18 cellular contexts compared by ENCODE assay signal in genomic region chr17:67657596-67657995, GRCh38.
DNase-seq lines count a peak whose midpoint lies in the region; ATAC-seq and TF ChIP-seq lines count a peak whose summit lies in the region.
"Had no signal": no experiment of that assay in that cellular context is flagged by ENCODE, and none has a peak within 500 bp of the region (broad histone marks: within the 10 kb centered on the region; RNA-seq: fewer than 3 reads in every experiment).

No MANE protein-coding gene starts in this region.

- intact Hi-C loops in activated naive CD4-positive, alpha-beta T cell treated with anti-CD3 and anti-CD28 coated beads for 36 hours (cut with micrococcal nuclease), result no loop called here

- no peak for ATAC-seq in central memory CD8-positive, alpha-beta T cell (replicated peaks; ENCODE audit: extremely low read depth, poor library complexity, severe bottlenecking)
- no peak for ATAC-seq in natural killer cell treated with Interleukin-12 subunit alpha and Interleukin-12 subunit beta and Interleukin-15 and Interleukin-18, amount 100 ng/mL, for 72 hours
- no peak for ATAC-seq in HG03460 (IDR thresholded peaks at IDR 0.05; ENCODE audit: unreplicated experiment)

- H3K36me3 Mint-ChIP-seq in activated naive CD4-positive, alpha-beta T cell treated with anti-CD3 and anti-CD28 coated beads, Interleukin-2, amount 50 U/mL, for 24 hours, result peaks cover 30% of the 10 kb centered on the region
- H3K36me3 Mint-ChIP-seq in activated naive CD4-positive, alpha-beta T cell treated with anti-CD3 and anti-CD28 coated beads for 36 hours (ENCODE audit: low read depth), result peaks cover 43% of the 10 kb centered on the region
- peaks cover 16% of the 10 kb centered on the region for H3K36me3 Mint-ChIP-seq in central memory CD8-positive, alpha-beta T cell (ENCODE audit: insufficient read depth)
- H3K36me3 Mint-ChIP-seq in natural killer cell treated with Interleukin-12 subunit alpha and Interleukin-12 subunit beta and Interleukin-15 and Interleukin-18, amount 100 ng/mL, for 72 hours, result peaks cover 24% of the 10 kb centered on the region

- H4K20me1 ChIP-seq in KMS-11 (ENCODE audit: insufficient read depth), result no peaks in the 10 kb centered on the region

- H3K9me3 Mint-ChIP-seq in activated naive CD4-positive, alpha-beta T cell treated with anti-CD3 and anti-CD28 coated beads, Interleukin-2, amount 50 U/mL, for 24 hours, result no peaks in the 10 kb centered on the region
- peaks cover 21% of the 10 kb centered on the region for H3K9me3 Mint-ChIP-seq in activated naive CD4-positive, alpha-beta T cell treated with anti-CD3 and anti-CD28 coated beads for 36 hours
- no peaks in the 10 kb centered on the region for H3K9me3 Mint-ChIP-seq in central memory CD8-positive, alpha-beta T cell
- H3K9me3 Mint-ChIP-seq in natural killer cell treated with Interleukin-12 subunit alpha and Interleukin-12 subunit beta and Interleukin-15 and Interleukin-18, amount 100 ng/mL, for 72 hours, result peaks cover 3% of the 10 kb centered on the region

- H3K4me1 ChIP-seq in KMS-11 (ENCODE audit: low read depth, poor library complexity, severe bottlenecking), result peaks cover 81% of the 10 kb centered on the region

- no peaks in the 10 kb centered on the region for H3K36me3 ChIP-seq in KMS-11 (ENCODE audit: insufficient read depth)
- H3K36me3 ChIP-seq: BE2C had no signal

- peak overlapping the region; percentile 35 for H3K27ac Mint-ChIP-seq in activated naive CD4-positive, alpha-beta T cell treated with anti-CD3 and anti-CD28 coated beads, Interleukin-2, amount 50 U/mL, for 24 hours
- H3K27ac Mint-ChIP-seq in activated naive CD4-positive, alpha-beta T cell treated with anti-CD3 and anti-CD28 coated beads for 36 hours, result no peak overlapping the region
- peak overlapping the region; percentile 75 for H3K27ac Mint-ChIP-seq in central memory CD8-positive, alpha-beta T cell (ENCODE audit: low read depth)
- peak overlapping the region; percentile 96 to 97 for H3K27ac Mint-ChIP-seq in natural killer cell treated with Interleukin-12 subunit alpha and Interleukin-12 subunit beta and Interleukin-15 and Interleukin-18, amount 100 ng/mL, for 72 hours
- H3K27ac Mint-ChIP-seq: HFFc6, IgD-negative memory B cell had no signal

- no peaks in the 10 kb centered on the region for H3K79me2 ChIP-seq in KMS-11 (ENCODE audit: insufficient read depth, low read depth)

- peaks cover 33% of the 10 kb centered on the region for H3K4me1 Mint-ChIP-seq in activated naive CD4-positive, alpha-beta T cell treated with anti-CD3 and anti-CD28 coated beads, Interleukin-2, amount 50 U/mL, for 24 hours
- H3K4me1 Mint-ChIP-seq in activated naive CD4-positive, alpha-beta T cell treated with anti-CD3 and anti-CD28 coated beads for 36 hours (ENCODE audit: low read depth), result no peaks in the 10 kb centered on the region
- peaks cover 55% of the 10 kb centered on the region for H3K4me1 Mint-ChIP-seq in central memory CD8-positive, alpha-beta T cell
- peaks cover 63 to 64% of the 10 kb centered on the region in 2 donors for H3K4me1 Mint-ChIP-seq in natural killer cell treated with Interleukin-12 subunit alpha and Interleukin-12 subunit beta and Interleukin-15 and Interleukin-18, amount 100 ng/mL, for 72 hours (ENCODE audit: low read depth in 2 of 2)

- TF ChIP-seq CTCF in KMS-11 (conservative IDR thresholded peaks at IDR 0.05; ENCODE audit: low read depth, low read length), result no peak

- no peak for DNase-seq in activated naive CD4-positive, alpha-beta T cell treated with anti-CD3 and anti-CD28 coated beads for 36 hours
- no peak for DNase-seq in central memory CD8-positive, alpha-beta T cell (ENCODE audit: low spot score in 2 of 2)
- DNase-seq in natural killer cell treated with Interleukin-12 subunit alpha and Interleukin-12 subunit beta and Interleukin-15 and Interleukin-18, amount 100 ng/mL, for 72 hours (ENCODE audit: low spot score), result no peak
- DNase-seq in HEK293T (ENCODE audit: extremely low spot score) (no peak), NCI-H69 (lab: John Stamatoyannopoulos, UW) (no peak)
- DNase-seq: ACHN; BE2C; C1 segment of cervical spinal cord; CD4-positive, CD25-positive, alpha-beta regulatory T cell; CD8-positive, alpha-beta memory T cell; COR-L47; GM23248; HCEC 1CT; HFFc6 had no signal

- no peak overlapping the region for H3K4me3 Mint-ChIP-seq in activated naive CD4-positive, alpha-beta T cell treated with anti-CD3 and anti-CD28 coated beads, Interleukin-2, amount 50 U/mL, for 24 hours
- no peak overlapping the region for H3K4me3 Mint-ChIP-seq in activated naive CD4-positive, alpha-beta T cell treated with anti-CD3 and anti-CD28 coated beads for 36 hours
- H3K4me3 Mint-ChIP-seq in central memory CD8-positive, alpha-beta T cell, result no peak overlapping the region
- peak overlapping the region; percentile 86 for H3K4me3 Mint-ChIP-seq in natural killer cell treated with Interleukin-12 subunit alpha and Interleukin-12 subunit beta and Interleukin-15 and Interleukin-18, amount 100 ng/mL, for 72 hours
- H3K4me3 Mint-ChIP-seq: CD4-positive, CD25-positive, alpha-beta regulatory T cell; CD8-positive, alpha-beta memory T cell; HFFc6; IgD-negative memory B cell had no signal

- no peak overlapping the region for H2AFZ ChIP-seq in KMS-11 (ENCODE audit: low read depth)
- H2AFZ ChIP-seq: GM23248 had no signal

- no peaks in the 10 kb centered on the region for H3K27me3 Mint-ChIP-seq in activated naive CD4-positive, alpha-beta T cell treated with anti-CD3 and anti-CD28 coated beads, Interleukin-2, amount 50 U/mL, for 24 hours
- no peaks in the 10 kb centered on the region for H3K27me3 Mint-ChIP-seq in activated naive CD4-positive, alpha-beta T cell treated with anti-CD3 and anti-CD28 coated beads for 36 hours (ENCODE audit: low read depth)
- no peaks in the 10 kb centered on the region for H3K27me3 Mint-ChIP-seq in central memory CD8-positive, alpha-beta T cell
- H3K27me3 Mint-ChIP-seq in natural killer cell treated with Interleukin-12 subunit alpha and Interleukin-12 subunit beta and Interleukin-15 and Interleukin-18, amount 100 ng/mL, for 72 hours, result no peaks in the 10 kb centered on the region
- H3K27me3 Mint-ChIP-seq: CD4-positive, CD25-positive, alpha-beta regulatory T cell; IgD-negative memory B cell had no signal

- no peak overlapping the region for H3K4me3 ChIP-seq in KMS-11 (IDR thresholded peaks at IDR 0.05; ENCODE audit: insufficient read depth, low read depth, low read length)
- H3K4me3 ChIP-seq: GM23248 had no signal

- no peak overlapping the region for H3K9ac ChIP-seq in KMS-11
- H3K9ac ChIP-seq: GM23248 had no signal

- H3K27ac ChIP-seq in KMS-11, result peak overlapping the region; percentile 79
- H3K27ac ChIP-seq: GM23248 had no signal

- peak overlapping the region; percentile 46; the same call in 1 of the 2 replicates for H3K4me2 ChIP-seq in KMS-11

- no peaks in the 10 kb centered on the region for H3K27me3 ChIP-seq in KMS-11 (ENCODE audit: insufficient read depth, low read depth)
- H3K27me3 ChIP-seq: BE2C had no signal

- CTCF ChIA-PET in activated naive CD4-positive, alpha-beta T cell treated with anti-CD3 and anti-CD28 coated beads for 36 hours (lab: Charles Lee), result no interaction called here
- CTCF ChIA-PET in HEK293T (lab: Yijun Ruan, JAX), result interaction anchor here (1.2 kb wide), 1 partner anchor 147 kb away, joined by 3 read pairs; no protein-coding TSS in a partner anchor

- POLR2A ChIA-PET in HEK293T (lab: Yijun Ruan, JAX), result interaction anchor here (0.7 kb wide), 1 partner anchor 29 kb away, joined by 3 read pairs; no protein-coding TSS in a partner anchor

TF ChIP-seq in HEK293T, 16 proteins besides CTCF, POLR2A, EP300 and RAD21:
- no peak for TF ChIP-seq SP1 (IDR thresholded peaks at IDR 0.05)
- TF ChIP-seq ZNF384 (IDR thresholded peaks at IDR 0.05), result no peak
- no peak for TF ChIP-seq PKNOX1 (IDR thresholded peaks at IDR 0.05)
- TF ChIP-seq LEF1 (IDR thresholded peaks at IDR 0.05; ENCODE audit: borderline replicate concordance), result no peak
- TF ChIP-seq ARNT (IDR thresholded peaks at IDR 0.05), result no peak
- no peak for TF ChIP-seq FOXA1 (IDR thresholded peaks at IDR 0.05)
- TF ChIP-seq FOXM1 (IDR thresholded peaks at IDR 0.05; ENCODE audit: borderline replicate concordance), result no peak
- no peak for TF ChIP-seq BHLHE40 (IDR thresholded peaks at IDR 0.05; ENCODE audit: borderline replicate concordance)
- no peak for TF ChIP-seq FOXK2 (IDR thresholded peaks at IDR 0.05)
- TF ChIP-seq L3MBTL2 (conservative IDR thresholded peaks at IDR 0.05), result no peak
- TF ChIP-seq TARDBP (IDR thresholded peaks at IDR 0.05), result no peak
- TF ChIP-seq ELF4 (IDR thresholded peaks at IDR 0.05), result no peak
- TF ChIP-seq NFRKB (IDR thresholded peaks at IDR 0.05), result no peak
- TF ChIP-seq HDGF (IDR thresholded peaks at IDR 0.05; ENCODE audit: borderline replicate concordance), result no peak
- no peak for TF ChIP-seq CTBP1 (IDR thresholded peaks at IDR 0.05; ENCODE audit: borderline replicate concordance)
- no peak for TF ChIP-seq SUZ12 (IDR thresholded peaks at IDR 0.05)
